Comparison of ENCODE assay signal across 8 cellular contexts in genomic region chr1:180953791-180954721, GRCh38. TPM values are rescaled to one million over a fixed set of nuclear protein-coding genes. Genes with fewer than 3 reads are reported as not detected.
DNase-seq lines count a peak whose midpoint lies in the region; ATAC-seq and TF ChIP-seq lines count a peak whose summit lies in the region.

No MANE protein-coding gene starts in this region.

- H3K27ac Mint-ChIP-seq in CD8-positive, alpha-beta T cell, result no peak overlapping the region

- POLR2A ChIA-PET in CD8-positive, alpha-beta T cell (lab: Charles Lee), result no interaction called here

- peak overlapping the region; percentile 28; the same call in 1 of the 2 replicates for H2AFZ ChIP-seq in Karpas-422 (ENCODE audit: low read length)

- no peaks in the 10 kb centered on the region for H3K27me3 ChIP-seq in CD8-positive, alpha-beta T cell (ENCODE audit: insufficient read depth, low read length)
- H3K27me3 ChIP-seq in Karpas-422 (ENCODE audit: low read length), result no peaks in the 10 kb centered on the region
- no peaks in the 10 kb centered on the region for H3K27me3 ChIP-seq in esophagus muscularis mucosa
- no peaks in the 10 kb centered on the region for H3K27me3 ChIP-seq in thoracic aorta (replicated peaks; ENCODE audit: insufficient read depth)

- no peaks in the 10 kb centered on the region for H3K36me3 ChIP-seq in CD8-positive, alpha-beta T cell (ENCODE audit: insufficient read depth, low read length)
- 0 out of 2 replicates have a peak, but pooled peaks cover 8% of the 10 kb centered on the region for H3K36me3 ChIP-seq in Karpas-422 (ENCODE audit: insufficient read depth, low read length)
- peaks cover 0 to 24% (median 15%) of the 10 kb centered on the region in 4 donors for H3K36me3 ChIP-seq in esophagus muscularis mucosa
- H3K36me3 ChIP-seq in thoracic aorta, result peaks cover 9% of the 10 kb centered on the region

- H3K9me3 ChIP-seq in CD8-positive, alpha-beta T cell (ENCODE audit: low read length), result no peaks in the 10 kb centered on the region
- no peaks in the 10 kb centered on the region for H3K9me3 ChIP-seq in Karpas-422 (ENCODE audit: low read length)
- H3K9me3 ChIP-seq in esophagus muscularis mucosa, result no peaks in the 10 kb centered on the region
- H3K9me3 ChIP-seq in thoracic aorta, result no peaks in the 10 kb centered on the region

- peak; percentile 92 for ATAC-seq in CD8-positive, alpha-beta T cell
- ATAC-seq in GM21360 (IDR thresholded peaks at IDR 0.05; ENCODE audit: unreplicated experiment) (peak; percentile 66), omental fat pad (ENCODE audit: low FRiP score) (peak; percentile 67), thoracic aorta (ENCODE audit: insufficient number of reproducible peaks, low FRiP score, low read depth) (no peak)

- peaks cover 7% of the 10 kb centered on the region; the same call in 1 of the 2 replicates for H3K79me2 ChIP-seq in Karpas-422 (ENCODE audit: low read length)

- CTCF ChIA-PET in CD8-positive, alpha-beta T cell (lab: Charles Lee), result interaction anchor here (0.9 to 1.1 kb wide), 2 partner anchors 12 to 130 kb away, joined by 3 read pairs; no protein-coding TSS in a partner anchor

- H3K9me2 ChIP-seq in Karpas-422 (replicated peaks; ENCODE audit: insufficient read depth, low read length), result no peaks in the 10 kb centered on the region

- peaks cover 7% of the 10 kb centered on the region for H3K4me1 Mint-ChIP-seq in CD8-positive, alpha-beta T cell (ENCODE audit: low read depth)

- H3K4me1 ChIP-seq in CD8-positive, alpha-beta T cell (ENCODE audit: insufficient read depth, low read length), result peaks cover 5% of the 10 kb centered on the region
- H3K4me1 ChIP-seq in Karpas-422 (ENCODE audit: low read length) (peaks cover 19% of the 10 kb centered on the region), esophagus muscularis mucosa (peaks cover 8 to 48% (median 22%) of the 10 kb centered on the region in 4 donors), thoracic aorta (ENCODE audit: control insufficient read depth in 1 of 2, low read depth in 2 of 2) (peaks cover 5 to 19% of the 10 kb centered on the region in 2 donors)

- no peak for TF ChIP-seq EP300 in esophagus muscularis mucosa (IDR thresholded peaks at IDR 0.05)

- WGBS in esophagus muscularis mucosa, result 18% methylated on average over 25 of the region's 94 CpGs

- H3K4me2 ChIP-seq in Karpas-422 (ENCODE audit: low read depth, low read length, poor library complexity, severe bottlenecking), result peak overlapping the region; percentile 83

- H4K20me1 ChIP-seq in Karpas-422 (ENCODE audit: insufficient read depth, low read depth, low read length), result no peaks in the 10 kb centered on the region

- peak overlapping the region; percentile 78 for H3K4me3 Mint-ChIP-seq in CD8-positive, alpha-beta T cell

- H3K36me3 Mint-ChIP-seq in CD8-positive, alpha-beta T cell, result peaks cover 19% of the 10 kb centered on the region

- intact Hi-C loops in CD8-positive, alpha-beta T cell (cut with DNase I, micrococcal nuclease), result loop anchor here in 1 of 2 experiments (5.0 kb wide), 1 partner anchor 68 kb away; the partner anchor contains the start of gene STX6
- intact Hi-C loops in esophagus muscularis mucosa (cut with DNase I), result loop anchor here (5.0 to 10.0 kb wide), 2 partner anchors 37 to 61 kb away; no protein-coding TSS in a partner anchor

- H3K4me3 ChIP-seq in CD8-positive, alpha-beta T cell (ENCODE audit: low read depth, low read length), result peak overlapping the region; percentile 69
- peak overlapping the region; percentile 78 for H3K4me3 ChIP-seq in Karpas-422 (ENCODE audit: low read length)
- H3K4me3 ChIP-seq in esophagus muscularis mucosa, result peak overlapping the region; percentile 64 to 70 (median 70)
- H3K4me3 ChIP-seq in thoracic aorta, result peak overlapping the region; percentile 79

- peak overlapping the region; percentile 78 for H3K9ac ChIP-seq in Karpas-422 (ENCODE audit: low read length)

- H3K27ac ChIP-seq in CD8-positive, alpha-beta T cell (ENCODE audit: low read depth, low read length), result no peak overlapping the region
- H3K27ac ChIP-seq in Karpas-422 (ENCODE audit: low read length) (no peak overlapping the region), esophagus muscularis mucosa (replicated peaks in 1 of 4) (peak overlapping the region; percentile 60 to 75 (median 73)), thoracic aorta (peak overlapping the region in 1 of 2 donors; percentile 1)

- no peak for TF ChIP-seq CTCF in CD8-positive, alpha-beta T cell (IDR thresholded peaks at IDR 0.05)
- TF ChIP-seq CTCF in esophagus muscularis mucosa (IDR thresholded peaks at IDR 0.05) (peak; percentile 9 to 26 (median 23)), omental fat pad (IDR thresholded peaks at IDR 0.05) (no peak), thoracic aorta (IDR thresholded peaks at IDR 0.05) (no peak)

- DNase-seq in CD8-positive, alpha-beta T cell, result peak; percentile 28 to 79 (median 61)
- DNase-seq in Karpas-422 (peak; percentile 90), esophagus muscularis mucosa (ENCODE audit: extremely low spot score) (no peak), omental fat pad (ENCODE audit: low spot score) (no peak), thoracic aorta (ENCODE audit: low spot score) (no peak), SK-N-DZ (ENCODE audit: low spot score) (no peak)
- peak; percentile 78 for DNase-seq in activated CD8-positive, alpha-beta memory T cell treated with anti-CD3 and anti-CD28 coated beads, Interleukin-2, amount 50 U/mL, for 48 hours

- no peaks in the 10 kb centered on the region for H3K27me3 Mint-ChIP-seq in CD8-positive, alpha-beta T cell (ENCODE audit: low read depth)

- no peaks in the 10 kb centered on the region for H3K9me3 Mint-ChIP-seq in CD8-positive, alpha-beta T cell

- no peak for TF ChIP-seq POLR2A in esophagus muscularis mucosa (IDR thresholded peaks at IDR 0.05; ENCODE audit: low read depth)

RNA-seq across cellular contexts. Expression of gene KIAA1614, which starts 41.4 kb away (rescaled TPM):
- under 1 TPM; 0.17 to 0.33 TPM for total RNA-seq in CD8-positive, alpha-beta T cell
- 0.07 TPM in 1 of 2 replicates, not detected in the other for total RNA-seq in Karpas-422 (2014; rRNA removed; shearing (Covaris generic); ENCODE audit: low replicate concordance)
- total RNA-seq in esophagus muscularis mucosa (10 to 100 TPM; 15.4 to 30.0 (median 17.4) TPM), omental fat pad (1 to 10 TPM; 2.5 to 7.7 (median 5.1) TPM), thoracic aorta (10 to 100 TPM in 1 of 2 donors, 1 to 10 TPM in 1; 9.8 to 13.8 TPM)
- 1.9 and 2.0 TPM in 2 replicates for polyA plus RNA-seq in SK-N-DZ (2014; cell fraction: cytosol; rRNA removed)
- 1.1 and 1.2 TPM in 2 replicates for polyA plus RNA-seq in SK-N-DZ (2014; cell fraction: nucleus; rRNA removed)

Comparison
In these comparisons a context has a peak if more than half of its experiments do, and no peak if none do; other contexts are left out.
1. DNase-seq: peak in CD8-positive, alpha-beta T cell (7 of 7), Karpas-422 (single experiment) and activated CD8-positive, alpha-beta memory T cell treated with anti-CD3 and anti-CD28 coated beads, Interleukin-2, amount 50 U/mL, for 48 hours (single experiment); none in esophagus muscularis mucosa (single experiment), omental fat pad (single experiment), thoracic aorta (single experiment) and SK-N-DZ (single experiment).
2. H3K27ac ChIP-seq: peak in esophagus muscularis mucosa (4 of 4); none in CD8-positive, alpha-beta T cell (single experiment) and Karpas-422 (single experiment).
3. CTCF ChIP-seq: peak in esophagus muscularis mucosa (3 of 3); none in CD8-positive, alpha-beta T cell (single experiment), omental fat pad (0 of 3) and thoracic aorta (single experiment).
4. Peak in every context shown above with its lines, with median percentiles within 50 percentile points of each other: H3K4me3 ChIP-seq.